In genomic region chr15:55637086-55637485, GRCh38 we compare ENCODE assay signal across 39 cellular contexts. TPM values are rescaled to one million over a fixed set of nuclear protein-coding genes. Genes with fewer than 3 reads are reported as not detected.
"Had no signal": no experiment of that assay in that cellular context is flagged by ENCODE, and none has a peak within 500 bp of the region (broad histone marks: within the 10 kb centered on the region; RNA-seq: fewer than 3 reads in every experiment).

No MANE protein-coding gene starts in this region.

- H3K27me3 Mint-ChIP-seq: activated CD4-positive, alpha-beta T cell treated with anti-CD3 and anti-CD28 coated beads, Interleukin-2, amount 10 ng/mL, durations not matched to agents 7 days and 5 days; activated naive CD8-positive, alpha-beta T cell treated with anti-CD3 and anti-CD28 coated beads, Interleukin-2, amount 50 U/mL, for 24 hours; brain had no signal

- ATAC-seq: activated CD4-positive, alpha-beta T cell treated with anti-CD3 and anti-CD28 coated beads for 36 hours; activated CD4-positive, CD25-positive, alpha-beta regulatory T cell treated with anti-CD3 and anti-CD28 coated beads, Interleukin-2, amount 50 U/mL, for 24 hours; activated CD8-positive, alpha-beta memory T cell treated with anti-CD3 and anti-CD28 coated beads, Interleukin-2, amount 10 ng/mL, durations not matched to agents 7 days and 5 days; activated CD8-positive, alpha-beta T cell treated with anti-CD3 and anti-CD28 coated beads, Interleukin-2, amount 10 ng/mL, durations not matched to agents 7 days and 5 days; activated naive CD8-positive, alpha-beta T cell treated with anti-CD3 and anti-CD28 coated beads, Interleukin-2, amount 50 U/mL, for 24 hours; WTC11 had no signal

- H3K27me3 ChIP-seq: ascending aorta, cardiac muscle cell had no signal

- DNase-seq: activated CD4-positive, alpha-beta memory T cell treated with anti-CD3 and anti-CD28 coated beads, Interleukin-2, amount 10 ng/mL, durations not matched to agents 7 days and 5 days; activated CD4-positive, alpha-beta T cell treated with anti-CD3 and anti-CD28 coated beads for 1 hour; activated CD4-positive, alpha-beta T cell treated with anti-CD3 and anti-CD28 coated beads for 36 hours; activated CD4-positive, alpha-beta T cell treated with anti-CD3 and anti-CD28 coated beads for 48 hours; activated CD4-positive, alpha-beta T cell treated with anti-CD3 and anti-CD28 coated beads, Interleukin-2, amount 10 ng/mL, durations not matched to agents 7 days and 5 days; activated CD4-positive, alpha-beta T cell treated with anti-CD3 and anti-CD28 coated beads, Interleukin-2, amount 50 U/mL, for 48 hours; activated CD4-positive, CD25-positive, alpha-beta regulatory T cell; activated CD8-positive, alpha-beta memory T cell treated with anti-CD3 and anti-CD28 coated beads for 24 hours; activated CD8-positive, alpha-beta memory T cell treated with anti-CD3 and anti-CD28 coated beads, Interleukin-2, amount 10 ng/mL, durations not matched to agents 7 days and 5 days; activated CD8-positive, alpha-beta memory T cell treated with anti-CD3 and anti-CD28 coated beads, Interleukin-2, amount 50 U/mL, for 48 hours; activated CD8-positive, alpha-beta T cell treated with anti-CD3 and anti-CD28 coated beads, Interleukin-2, amount 10 ng/mL, durations not matched to agents 7 days and 5 days; activated effector memory CD4-positive, alpha-beta T cell treated with Interleukin-2 at 50 U/mL for 16 hours; activated gamma-delta T cell; activated naive CD4-positive, alpha-beta T cell treated with anti-CD3 and anti-CD28 coated beads, Interleukin-2, amount 10 ng/mL, durations not matched to agents 7 days and 5 days; activated naive CD4-positive, alpha-beta T cell treated with Interleukin-2 at 50 U/mL for 16 hours; activated naive CD8-positive, alpha-beta T cell treated with anti-CD3 and anti-CD28 coated beads, Interleukin-2, amount 10 ng/mL, durations not matched to agents 7 days and 5 days; activated naive CD8-positive, alpha-beta T cell treated with anti-CD3 and anti-CD28 coated beads, Interleukin-2, amount 50 U/mL, for 24 hours; activated T-cell treated with anti-CD3 and anti-CD28 coated beads, Interleukin-2, amount 50 U/mL, for 24 hours; activated T-cell treated with anti-CD3 and anti-CD28 coated beads, Interleukin-2, amount 50 U/mL, for 48 hours; amygdala; anterior cingulate cortex; caudate nucleus; cerebellar nuclear complex; T-helper 1 cell; T-helper 2 cell; T-helper 9 cell; WERI-Rb-1 had no signal

- H3K9me3 Mint-ChIP-seq: activated CD4-positive, alpha-beta memory T cell treated with anti-CD3 and anti-CD28 coated beads, Interleukin-2, amount 10 ng/mL, durations not matched to agents 7 days and 5 days; activated CD4-positive, alpha-beta T cell treated with anti-CD3 and anti-CD28 coated beads, Interleukin-2, amount 10 ng/mL, durations not matched to agents 7 days and 5 days; activated naive CD4-positive, alpha-beta T cell treated with anti-CD3 and anti-CD28 coated beads, Interleukin-2, amount 10 ng/mL, durations not matched to agents 7 days and 5 days; activated naive CD4-positive, alpha-beta T cell treated with anti-CD3 and anti-CD28 coated beads, Interleukin-2, amount 50 U/mL, for 24 hours; activated naive CD8-positive, alpha-beta T cell treated with anti-CD3 and anti-CD28 coated beads, Interleukin-2, amount 10 ng/mL, durations not matched to agents 7 days and 5 days; activated naive CD8-positive, alpha-beta T cell treated with anti-CD3 and anti-CD28 coated beads, Interleukin-2, amount 50 U/mL, for 24 hours; activated T-cell treated with anti-CD3 and anti-CD28 coated beads, Interleukin-2, amount 50 U/mL, for 24 hours; activated T-helper 2 cell treated with anti-CD3 and anti-CD28 coated beads, Interferon-gamma antibody, Interleukin-2, Interleukin-4, amounts not matched to agents 10 μg/mL and 5 μg/mL and 100 μg/mL, durations not matched to agents 14 hours and 24 hours and 36 hours; brain; central memory CD8-positive, alpha-beta T cell; T-helper 1 cell treated with Interleukin-12 subunit alpha and Interleukin-12 subunit beta and Interleukin-4 antibody, amounts not matched to agents 30 μg/mL and 1 μg/mL, for 36 hours; T-helper 2 cell treated with Interferon-gamma antibody and Interleukin-4, amounts not matched to agents 5 μg/mL and 100 μg/mL, for 36 hours; WTC11 had no signal

- H3K27ac ChIP-seq: ascending aorta, cardiac muscle cell, WERI-Rb-1 had no signal

- FAIRE-seq: bronchial epithelial cell had no signal

- H3K4me3 ChIP-seq: ascending aorta, cardiac muscle cell had no signal

- H3K4me1 ChIP-seq: ascending aorta had no signal

- H3K36me3 Mint-ChIP-seq: activated CD8-positive, alpha-beta memory T cell treated with anti-CD3 and anti-CD28 coated beads, Interleukin-2, amount 10 ng/mL, durations not matched to agents 7 days and 5 days; activated naive CD4-positive, alpha-beta T cell treated with anti-CD3 and anti-CD28 coated beads, Interleukin-2, amount 10 ng/mL, durations not matched to agents 7 days and 5 days; activated naive CD4-positive, alpha-beta T cell treated with anti-CD3 and anti-CD28 coated beads, Interleukin-2, amount 50 U/mL, for 24 hours; activated naive CD8-positive, alpha-beta T cell; activated naive CD8-positive, alpha-beta T cell treated with anti-CD3 and anti-CD28 coated beads, Interleukin-2, amount 10 ng/mL, durations not matched to agents 7 days and 5 days; WTC11 had no signal

- H3K4me3 Mint-ChIP-seq: activated CD4-positive, alpha-beta memory T cell treated with anti-CD3 and anti-CD28 coated beads, Interleukin-2, amount 10 ng/mL, durations not matched to agents 7 days and 5 days; activated CD4-positive, alpha-beta T cell treated with anti-CD3 and anti-CD28 coated beads for 36 hours; activated CD4-positive, alpha-beta T cell treated with anti-CD3 and anti-CD28 coated beads, Interleukin-2, amount 10 ng/mL, durations not matched to agents 7 days and 5 days; activated CD8-positive, alpha-beta memory T cell treated with anti-CD3 and anti-CD28 coated beads, Interleukin-2, amount 10 ng/mL, durations not matched to agents 7 days and 5 days; activated CD8-positive, alpha-beta T cell treated with anti-CD3 and anti-CD28 coated beads, Interleukin-2, amount 10 ng/mL, durations not matched to agents 7 days and 5 days; activated naive CD4-positive, alpha-beta T cell treated with anti-CD3 and anti-CD28 coated beads, Interleukin-2, amount 10 ng/mL, durations not matched to agents 7 days and 5 days; activated naive CD4-positive, alpha-beta T cell treated with anti-CD3 and anti-CD28 coated beads, Interleukin-2, amount 50 U/mL, for 24 hours; activated naive CD8-positive, alpha-beta T cell; activated naive CD8-positive, alpha-beta T cell treated with anti-CD3 and anti-CD28 coated beads, Interleukin-2, amount 10 ng/mL, durations not matched to agents 7 days and 5 days; activated naive CD8-positive, alpha-beta T cell treated with anti-CD3 and anti-CD28 coated beads, Interleukin-2, amount 50 U/mL, for 24 hours; activated T-cell treated with anti-CD3 and anti-CD28 coated beads, Interleukin-2, amount 50 U/mL, for 24 hours; brain; central memory CD8-positive, alpha-beta T cell; T-helper 1 cell treated with Interleukin-12 subunit alpha and Interleukin-12 subunit beta and Interleukin-4 antibody, amounts not matched to agents 30 μg/mL and 1 μg/mL, for 36 hours; T-helper 2 cell treated with Interferon-gamma antibody and Interleukin-4, amounts not matched to agents 5 μg/mL and 100 μg/mL, for 36 hours; WTC11 had no signal

- H3K27ac Mint-ChIP-seq: activated CD4-positive, alpha-beta memory T cell treated with anti-CD3 and anti-CD28 coated beads, Interleukin-2, amount 10 ng/mL, durations not matched to agents 7 days and 5 days; activated CD4-positive, alpha-beta T cell treated with anti-CD3 and anti-CD28 coated beads for 36 hours; activated CD4-positive, alpha-beta T cell treated with anti-CD3 and anti-CD28 coated beads, Interleukin-2, amount 10 ng/mL, durations not matched to agents 7 days and 5 days; activated CD8-positive, alpha-beta memory T cell treated with anti-CD3 and anti-CD28 coated beads, Interleukin-2, amount 10 ng/mL, durations not matched to agents 7 days and 5 days; activated CD8-positive, alpha-beta T cell treated with anti-CD3 and anti-CD28 coated beads, Interleukin-2, amount 10 ng/mL, durations not matched to agents 7 days and 5 days; activated naive CD4-positive, alpha-beta T cell treated with anti-CD3 and anti-CD28 coated beads, Interleukin-2, amount 10 ng/mL, durations not matched to agents 7 days and 5 days; activated naive CD4-positive, alpha-beta T cell treated with anti-CD3 and anti-CD28 coated beads, Interleukin-2, amount 50 U/mL, for 24 hours; activated naive CD8-positive, alpha-beta T cell; activated naive CD8-positive, alpha-beta T cell treated with anti-CD3 and anti-CD28 coated beads, Interleukin-2, amount 10 ng/mL, durations not matched to agents 7 days and 5 days; activated naive CD8-positive, alpha-beta T cell treated with anti-CD3 and anti-CD28 coated beads, Interleukin-2, amount 50 U/mL, for 24 hours; activated T-cell treated with anti-CD3 and anti-CD28 coated beads, Interleukin-2, amount 50 U/mL, for 24 hours; activated T-helper 2 cell treated with anti-CD3 and anti-CD28 coated beads, Interferon-gamma antibody, Interleukin-2, Interleukin-4, amounts not matched to agents 10 μg/mL and 5 μg/mL and 100 μg/mL, durations not matched to agents 14 hours and 24 hours and 36 hours; T-helper 1 cell treated with Interleukin-12 subunit alpha and Interleukin-12 subunit beta and Interleukin-4 antibody, amounts not matched to agents 30 μg/mL and 1 μg/mL, for 36 hours; T-helper 2 cell treated with Interferon-gamma antibody and Interleukin-4, amounts not matched to agents 5 μg/mL and 100 μg/mL, for 36 hours; WTC11 had no signal

- H3K4me1 Mint-ChIP-seq: activated CD4-positive, alpha-beta memory T cell treated with anti-CD3 and anti-CD28 coated beads, Interleukin-2, amount 10 ng/mL, durations not matched to agents 7 days and 5 days; activated CD4-positive, alpha-beta T cell treated with anti-CD3 and anti-CD28 coated beads for 36 hours; activated CD4-positive, alpha-beta T cell treated with anti-CD3 and anti-CD28 coated beads, Interleukin-2, amount 10 ng/mL, durations not matched to agents 7 days and 5 days; activated CD8-positive, alpha-beta memory T cell treated with anti-CD3 and anti-CD28 coated beads, Interleukin-2, amount 10 ng/mL, durations not matched to agents 7 days and 5 days; activated naive CD4-positive, alpha-beta T cell treated with anti-CD3 and anti-CD28 coated beads, Interleukin-2, amount 10 ng/mL, durations not matched to agents 7 days and 5 days; activated naive CD4-positive, alpha-beta T cell treated with anti-CD3 and anti-CD28 coated beads, Interleukin-2, amount 50 U/mL, for 24 hours; activated naive CD8-positive, alpha-beta T cell treated with anti-CD3 and anti-CD28 coated beads, Interleukin-2, amount 10 ng/mL, durations not matched to agents 7 days and 5 days; activated naive CD8-positive, alpha-beta T cell treated with anti-CD3 and anti-CD28 coated beads, Interleukin-2, amount 50 U/mL, for 24 hours; brain; central memory CD8-positive, alpha-beta T cell; WTC11 had no signal

- H3K9me3 ChIP-seq: ascending aorta had no signal

- H3K36me3 ChIP-seq: ascending aorta had no signal

RNA-seq across cellular contexts. Expression of gene PYGO1, which starts 48.9 kb away (rescaled TPM):
- total RNA-seq: activated CD4-positive, alpha-beta memory T cell treated with anti-CD3 and anti-CD28 coated beads, Interleukin-2, amount 10 ng/mL, durations not matched to agents 7 days and 5 days; activated CD4-positive, alpha-beta T cell treated with anti-CD3 and anti-CD28 coated beads for 36 hours; activated CD8-positive, alpha-beta memory T cell treated with anti-CD3 and anti-CD28 coated beads, Interleukin-2, amount 10 ng/mL, durations not matched to agents 7 days and 5 days; activated CD8-positive, alpha-beta T cell treated with anti-CD3 and anti-CD28 coated beads, Interleukin-2, amount 10 ng/mL, durations not matched to agents 7 days and 5 days; activated naive CD8-positive, alpha-beta T cell treated with anti-CD3 and anti-CD28 coated beads, Interleukin-2, amount 10 ng/mL, durations not matched to agents 7 days and 5 days had no signal
